In the genomic region with DNA sequence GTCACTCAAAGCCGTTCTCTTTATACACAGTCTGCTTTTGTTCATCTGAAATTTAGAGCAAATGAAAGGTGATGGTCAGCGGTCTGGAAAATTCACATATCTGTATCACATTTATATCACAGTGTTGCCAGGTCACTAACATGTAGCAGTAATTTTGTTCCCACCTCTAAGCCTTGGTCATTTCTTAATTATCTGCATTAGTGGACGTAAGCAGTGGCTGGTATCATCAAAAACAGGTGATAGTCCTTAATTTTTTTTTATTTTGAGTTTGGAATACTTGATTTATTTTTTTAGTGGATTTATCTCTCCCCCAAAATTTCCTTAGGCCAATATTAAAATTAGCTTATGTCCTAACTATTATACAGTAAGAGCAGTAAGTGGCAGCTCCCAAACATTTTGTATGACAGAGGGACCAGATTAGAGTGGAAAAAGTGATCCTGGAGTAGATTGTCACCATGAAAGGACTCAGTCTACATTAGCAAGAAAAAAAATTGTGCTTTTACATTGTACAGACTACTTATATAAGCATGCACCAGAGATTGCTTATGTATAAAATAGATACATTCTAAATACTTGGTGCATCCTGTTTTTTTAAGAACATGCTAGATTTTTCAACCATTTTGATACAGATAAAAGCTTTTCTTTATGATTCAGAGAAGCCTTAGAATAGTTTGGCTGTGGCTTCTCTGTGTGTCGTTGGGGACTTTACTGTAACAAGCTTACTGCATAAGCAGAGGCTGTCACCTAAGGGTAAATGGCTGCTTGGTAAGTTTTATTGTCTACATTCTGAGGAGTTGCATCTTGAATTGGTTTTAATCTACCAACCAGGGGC, we compare ENCODE assay signal across 22 cellular contexts.
DNase-seq lines count a peak whose midpoint lies in the region; ATAC-seq and TF ChIP-seq lines count a peak whose summit lies in the region.
"Had no signal": no experiment of that assay in that cellular context is flagged by ENCODE, and none has a peak within 500 bp of the region (broad histone marks: within the 10 kb centered on the region; RNA-seq: fewer than 3 reads in every experiment).

No MANE protein-coding gene starts in this region.

- peaks cover 31% of the 10 kb centered on the region for H3K36me3 Mint-ChIP-seq in activated naive CD4-positive, alpha-beta T cell treated with anti-CD3 and anti-CD28 coated beads for 36 hours (ENCODE audit: low read depth)
- peaks cover 2% of the 10 kb centered on the region for H3K36me3 Mint-ChIP-seq in T-helper 17 cell (ENCODE audit: low read depth)
- H3K36me3 Mint-ChIP-seq in stimulated activated naive B cell treated with anti-CD40 and anti-IgM and Interleukin-4, amounts not matched to agents 10 μg/mL and 1 μg/mL and 100 μg/mL, for 72 hours: peaks cover 29 to 44% of the 10 kb centered on the region in 2 donors

- intact Hi-C loops in activated naive CD4-positive, alpha-beta T cell treated with anti-CD3 and anti-CD28 coated beads for 36 hours (cut with micrococcal nuclease): loop anchor here (1.0 to 2.0 kb wide), 3 partner anchors 64 to 245 kb away; no protein-coding TSS in a partner anchor
- intact Hi-C loops in dorsolateral prefrontal cortex (cut with DNase I): no loop called here

- no peak overlapping the region for H3K27ac Mint-ChIP-seq in activated naive CD4-positive, alpha-beta T cell treated with anti-CD3 and anti-CD28 coated beads for 36 hours
- H3K27ac Mint-ChIP-seq in T-helper 17 cell: peak overlapping the region; percentile 42
- peak overlapping the region; percentile 15 for H3K27ac Mint-ChIP-seq in stimulated activated naive B cell treated with anti-CD40 and anti-IgM and Interleukin-4, amounts not matched to agents 10 μg/mL and 1 μg/mL and 100 μg/mL, for 72 hours
- H3K27ac Mint-ChIP-seq: mesothelial cell of epicardium, neural progenitor cell, progenitor cell of endocrine pancreas had no signal

- peaks cover 3% of the 10 kb centered on the region for H3K9me3 Mint-ChIP-seq in activated naive CD4-positive, alpha-beta T cell treated with anti-CD3 and anti-CD28 coated beads for 36 hours
- peaks cover 0 to 4% of the 10 kb centered on the region in 2 donors for H3K9me3 Mint-ChIP-seq in stimulated activated naive B cell treated with anti-CD40 and anti-IgM and Interleukin-4, amounts not matched to agents 10 μg/mL and 1 μg/mL and 100 μg/mL, for 72 hours

- H3K27me3 ChIP-seq in dorsolateral prefrontal cortex: no peaks in the 10 kb centered on the region
- H3K27me3 ChIP-seq: heart left ventricle, neural progenitor cell, Peyer's patch, SJCRH30 had no signal

- peak; percentile 30 for DNase-seq in activated naive CD4-positive, alpha-beta T cell treated with anti-CD3 and anti-CD28 coated beads for 36 hours
- no peak for DNase-seq in activated naive CD4-positive, alpha-beta T cell treated with Interleukin-2 at 50 U/mL for 16 hours
- DNase-seq in T-helper 17 cell (no peak), dorsolateral prefrontal cortex (no peak)
- DNase-seq in stimulated activated naive B cell treated with anti-CD40 and anti-IgM and Interleukin-4, amounts not matched to agents 10 μg/mL and 1 μg/mL and 100 μg/mL, for 72 hours: no peak
- no peak for DNase-seq in effector CD8-positive, alpha-beta T cell (lab: John Stamatoyannopoulos, UW)
- no peak for DNase-seq in activated effector memory CD4-positive, alpha-beta T cell treated with anti-CD3 and anti-CD28 coated beads, Interleukin-2, amount 50 U/mL, for 16 hours
- DNase-seq: activated CD4-positive, alpha-beta T cell treated with anti-CD3 and anti-CD28 coated beads, Interleukin-2, amount 50 U/mL, for 4 hours; dermis blood vessel endothelial cell; heart left ventricle; NCI-H1105 treated with DMSO at 0.1 percent for 48 hours; NCI-H2081; NCI-H446; NK-92 treated with Interleukin-12 subunit alpha and Interleukin-12 subunit beta, amount 100 ng/mL, for 24 hours; Peyer's patch; SJCRH30 had no signal

- peak overlapping the region in 1 of 59 donors; percentile 5 for H3K4me3 ChIP-seq in dorsolateral prefrontal cortex
- H3K4me3 ChIP-seq: heart left ventricle, neural progenitor cell, Peyer's patch, SJCRH30, thoracic aorta had no signal

- H3K27me3 Mint-ChIP-seq in activated naive CD4-positive, alpha-beta T cell treated with anti-CD3 and anti-CD28 coated beads for 36 hours (ENCODE audit: low read depth): no peaks in the 10 kb centered on the region
- H3K27me3 Mint-ChIP-seq in T-helper 17 cell: no peaks in the 10 kb centered on the region
- H3K27me3 Mint-ChIP-seq in stimulated activated naive B cell treated with anti-CD40 and anti-IgM and Interleukin-4, amounts not matched to agents 10 μg/mL and 1 μg/mL and 100 μg/mL, for 72 hours: no peaks in the 10 kb centered on the region
- H3K27me3 Mint-ChIP-seq: progenitor cell of endocrine pancreas had no signal

- ATAC-seq in T-helper 17 cell (peak; percentile 63), GM18502 (IDR thresholded peaks at IDR 0.05; ENCODE audit: poor library complexity, unreplicated experiment) (no peak)
- ATAC-seq in stimulated activated naive B cell treated with anti-CD40 and anti-IgM and Interleukin-4, amounts not matched to agents 10 μg/mL and 1 μg/mL and 100 μg/mL, for 72 hours (replicated peaks): no peak

- no peak for TF ChIP-seq CTCF in dorsolateral prefrontal cortex (IDR thresholded peaks at IDR 0.05 in 54 of 56, conservative IDR thresholded peaks at IDR 0.05 in 2 of 56; ENCODE audit: low read depth in 1 of 56, partially characterized antibody in 56 of 56)

- CTCF ChIA-PET in activated naive CD4-positive, alpha-beta T cell treated with anti-CD3 and anti-CD28 coated beads for 36 hours (lab: Charles Lee): interaction anchor here (0.7 to 0.9 kb wide), 2 partner anchors 10 to 65 kb away, joined by 3 to 7 read pairs; partner anchors contain the start of gene MAPRE2

- peak overlapping the region in 50 of 59 donors; percentile 2 to 78 (median 38) for H3K27ac ChIP-seq in dorsolateral prefrontal cortex
- H3K27ac ChIP-seq: C4-2B, neural progenitor cell, Peyer's patch, SJCRH30, thoracic aorta had no signal

- no peak overlapping the region for H3K4me3 Mint-ChIP-seq in activated naive CD4-positive, alpha-beta T cell treated with anti-CD3 and anti-CD28 coated beads for 36 hours
- no peak overlapping the region for H3K4me3 Mint-ChIP-seq in T-helper 17 cell
- H3K4me3 Mint-ChIP-seq in stimulated activated naive B cell treated with anti-CD40 and anti-IgM and Interleukin-4, amounts not matched to agents 10 μg/mL and 1 μg/mL and 100 μg/mL, for 72 hours: no peak overlapping the region
- H3K4me3 Mint-ChIP-seq: mesothelial cell of epicardium, neural progenitor cell had no signal

- no peaks in the 10 kb centered on the region for H3K9me3 ChIP-seq in T-helper 17 cell (ENCODE audit: control insufficient read depth, low read length, poor library complexity, severe bottlenecking)
- H3K9me3 ChIP-seq: Peyer's patch, SJCRH30, thoracic aorta had no signal

- peaks cover 51% of the 10 kb centered on the region for H3K4me1 Mint-ChIP-seq in activated naive CD4-positive, alpha-beta T cell treated with anti-CD3 and anti-CD28 coated beads for 36 hours (ENCODE audit: low read depth)
- peaks cover 36% of the 10 kb centered on the region for H3K4me1 Mint-ChIP-seq in T-helper 17 cell
- peaks cover 19 to 31% of the 10 kb centered on the region in 2 donors for H3K4me1 Mint-ChIP-seq in stimulated activated naive B cell treated with anti-CD40 and anti-IgM and Interleukin-4, amounts not matched to agents 10 μg/mL and 1 μg/mL and 100 μg/mL, for 72 hours
- H3K4me1 Mint-ChIP-seq: mesothelial cell of epicardium, neural progenitor cell had no signal
